In the genomic region with DNA sequence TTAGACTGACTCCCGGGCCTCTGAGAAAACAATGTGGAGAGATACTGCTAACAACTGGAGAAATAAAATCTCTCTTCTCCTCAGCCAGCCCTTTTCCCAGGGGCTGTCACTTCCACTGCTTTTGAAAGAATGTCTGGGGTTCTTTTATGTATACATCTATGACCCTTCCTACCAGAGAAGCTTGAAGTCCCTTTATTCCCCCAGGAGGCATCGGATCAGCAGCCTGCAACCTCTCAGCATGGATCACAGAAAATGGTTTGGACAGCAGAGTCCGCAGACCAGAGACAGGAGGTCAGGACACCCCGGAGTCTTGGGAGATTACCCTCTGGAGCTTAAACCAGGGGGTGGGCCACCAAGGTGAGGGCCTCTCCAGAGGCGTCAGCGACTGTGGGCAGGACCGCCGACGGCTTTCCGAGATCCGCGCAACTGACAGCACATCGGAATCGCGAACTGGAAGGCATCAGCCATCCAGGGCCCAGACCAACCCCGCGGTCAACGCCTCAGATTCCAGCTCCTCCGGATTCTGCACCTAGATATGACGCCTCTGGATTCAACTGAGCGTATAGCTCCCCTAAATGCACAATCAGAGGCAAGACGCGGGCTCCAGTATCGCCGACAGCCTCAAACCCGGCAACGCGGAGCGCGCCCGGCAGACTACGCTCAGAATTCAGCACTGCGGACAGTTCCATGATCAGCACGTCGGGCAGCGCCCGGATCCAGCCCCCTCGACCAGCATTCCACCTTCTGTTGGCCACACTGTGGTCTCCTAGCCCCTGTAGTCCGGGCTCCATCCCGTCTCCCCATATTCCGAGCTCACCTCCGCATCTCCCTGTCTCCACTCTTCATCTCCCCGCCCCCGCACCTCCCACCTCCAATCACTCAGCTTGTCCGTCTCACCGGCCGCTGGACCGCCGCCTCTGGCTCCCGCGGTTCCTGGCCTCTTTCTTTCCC, we compare ENCODE assay signal across 1 cellular context.
TF ChIP-seq lines count a peak whose summit lies in the region.

No MANE protein-coding gene starts in this region.

TF ChIP-seq in K562, 482 proteins besides CTCF, POLR2A, EP300 and RAD21 (continued from another document and continues in another):
- TF ChIP-seq, protein P1, sequence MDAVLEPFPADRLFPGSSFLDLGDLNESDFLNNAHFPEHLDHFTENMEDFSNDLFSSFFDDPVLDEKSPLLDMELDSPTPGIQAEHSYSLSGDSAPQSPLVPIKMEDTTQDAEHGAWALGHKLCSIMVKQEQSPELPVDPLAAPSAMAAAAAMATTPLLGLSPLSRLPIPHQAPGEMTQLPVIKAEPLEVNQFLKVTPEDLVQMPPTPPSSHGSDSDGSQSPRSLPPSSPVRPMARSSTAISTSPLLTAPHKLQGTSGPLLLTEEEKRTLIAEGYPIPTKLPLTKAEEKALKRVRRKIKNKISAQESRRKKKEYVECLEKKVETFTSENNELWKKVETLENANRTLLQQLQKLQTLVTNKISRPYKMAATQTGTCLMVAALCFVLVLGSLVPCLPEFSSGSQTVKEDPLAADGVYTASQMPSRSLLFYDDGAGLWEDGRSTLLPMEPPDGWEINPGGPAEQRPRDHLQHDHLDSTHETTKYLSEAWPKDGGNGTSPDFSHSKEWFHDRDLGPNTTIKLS (IDR thresholded peaks at IDR 0.05; ENCODE audit: borderline replicate concordance, low read depth): no peak
- TF ChIP-seq, protein P2, sequence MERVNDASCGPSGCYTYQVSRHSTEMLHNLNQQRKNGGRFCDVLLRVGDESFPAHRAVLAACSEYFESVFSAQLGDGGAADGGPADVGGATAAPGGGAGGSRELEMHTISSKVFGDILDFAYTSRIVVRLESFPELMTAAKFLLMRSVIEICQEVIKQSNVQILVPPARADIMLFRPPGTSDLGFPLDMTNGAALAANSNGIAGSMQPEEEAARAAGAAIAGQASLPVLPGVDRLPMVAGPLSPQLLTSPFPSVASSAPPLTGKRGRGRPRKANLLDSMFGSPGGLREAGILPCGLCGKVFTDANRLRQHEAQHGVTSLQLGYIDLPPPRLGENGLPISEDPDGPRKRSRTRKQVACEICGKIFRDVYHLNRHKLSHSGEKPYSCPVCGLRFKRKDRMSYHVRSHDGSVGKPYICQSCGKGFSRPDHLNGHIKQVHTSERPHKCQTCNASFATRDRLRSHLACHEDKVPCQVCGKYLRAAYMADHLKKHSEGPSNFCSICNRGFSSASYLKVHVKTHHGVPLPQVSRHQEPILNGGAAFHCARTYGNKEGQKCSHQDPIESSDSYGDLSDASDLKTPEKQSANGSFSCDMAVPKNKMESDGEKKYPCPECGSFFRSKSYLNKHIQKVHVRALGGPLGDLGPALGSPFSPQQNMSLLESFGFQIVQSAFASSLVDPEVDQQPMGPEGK (CRISPR knock-in tag; IDR thresholded peaks at IDR 0.05; ENCODE audit: borderline replicate concordance): no peak
- TF ChIP-seq, protein P3, sequence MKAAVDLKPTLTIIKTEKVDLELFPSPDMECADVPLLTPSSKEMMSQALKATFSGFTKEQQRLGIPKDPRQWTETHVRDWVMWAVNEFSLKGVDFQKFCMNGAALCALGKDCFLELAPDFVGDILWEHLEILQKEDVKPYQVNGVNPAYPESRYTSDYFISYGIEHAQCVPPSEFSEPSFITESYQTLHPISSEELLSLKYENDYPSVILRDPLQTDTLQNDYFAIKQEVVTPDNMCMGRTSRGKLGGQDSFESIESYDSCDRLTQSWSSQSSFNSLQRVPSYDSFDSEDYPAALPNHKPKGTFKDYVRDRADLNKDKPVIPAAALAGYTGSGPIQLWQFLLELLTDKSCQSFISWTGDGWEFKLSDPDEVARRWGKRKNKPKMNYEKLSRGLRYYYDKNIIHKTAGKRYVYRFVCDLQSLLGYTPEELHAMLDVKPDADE (conservative IDR thresholded peaks at IDR 0.05; ENCODE audit: control insufficient read depth, low read depth, low read length): peak; percentile 95
- TF ChIP-seq, protein P4, sequence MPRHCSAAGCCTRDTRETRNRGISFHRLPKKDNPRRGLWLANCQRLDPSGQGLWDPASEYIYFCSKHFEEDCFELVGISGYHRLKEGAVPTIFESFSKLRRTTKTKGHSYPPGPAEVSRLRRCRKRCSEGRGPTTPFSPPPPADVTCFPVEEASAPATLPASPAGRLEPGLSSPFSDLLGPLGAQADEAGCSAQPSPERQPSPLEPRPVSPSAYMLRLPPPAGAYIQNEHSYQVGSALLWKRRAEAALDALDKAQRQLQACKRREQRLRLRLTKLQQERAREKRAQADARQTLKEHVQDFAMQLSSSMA (CRISPR knock-in tag; IDR thresholded peaks at IDR 0.05): no peak
- TF ChIP-seq TAF7 (tag; IDR thresholded peaks at IDR 0.05) (no peak), CSDE1 (IDR thresholded peaks at IDR 0.05) (no peak), LEF1 (IDR thresholded peaks at IDR 0.05) (no peak), DACH1 (IDR thresholded peaks at IDR 0.05; ENCODE audit: partially characterized antibody) (no peak), PTRF (tag; IDR thresholded peaks at IDR 0.05) (no peak), ZNF224 (CRISPR knock-in tag; IDR thresholded peaks at IDR 0.05) (peak; percentile 99), ZC3H11A (IDR thresholded peaks at IDR 0.05; ENCODE audit: low read depth, low read length) (no peak), U2AF1 (optimal IDR thresholded peaks at IDR 0.05; ENCODE audit: low read depth, low read length) (no peak), RBM15 (IDR thresholded peaks at IDR 0.05; ENCODE audit: insufficient read depth, low read length) (no peak), NFRKB (IDR thresholded peaks at IDR 0.05; ENCODE audit: low read depth) (no peak), PHF8 (IDR thresholded peaks at IDR 0.05; ENCODE audit: borderline replicate concordance, low read length) (no peak), BHLHE40 (IDR thresholded peaks at IDR 0.05; ENCODE audit: low read length) (no peak), SNRNP70 (optimal IDR thresholded peaks at IDR 0.05; ENCODE audit: low read depth, low read length) (no peak), TAF1 (IDR thresholded peaks at IDR 0.05; ENCODE audit: control insufficient read depth, extremely low read depth, insufficient read depth, low read length, severe bottlenecking) (no peak), TOE1 (IDR thresholded peaks at IDR 0.05; ENCODE audit: borderline replicate concordance) (no peak), TOE1 (CRISPR knock-in tag; IDR thresholded peaks at IDR 0.05; ENCODE audit: borderline replicate concordance, low read depth) (peak; percentile 99), ZNF644 (tag; IDR thresholded peaks at IDR 0.05; ENCODE audit: low read depth) (peak; percentile 97), CC2D1A (IDR thresholded peaks at IDR 0.05) (no peak), MECOM (CRISPR knock-in tag; IDR thresholded peaks at IDR 0.05) (peak; percentile 72; the same call in 1 of the 2 replicates), MCM7 (IDR thresholded peaks at IDR 0.05) (no peak), HMG20A (CRISPR knock-in tag; conservative IDR thresholded peaks at IDR 0.05) (no peak), PRMT5 (CRISPR knock-in tag; IDR thresholded peaks at IDR 0.05) (peak; percentile 99), BCOR (IDR thresholded peaks at IDR 0.05) (no peak), ZNF311 (CRISPR knock-in tag; IDR thresholded peaks at IDR 0.05) (peak; percentile 66; the same call in 1 of the 2 replicates), ZBTB1 (CRISPR knock-in tag; IDR thresholded peaks at IDR 0.05; ENCODE audit: borderline replicate concordance, low read depth) (peak; percentile 97), ZNF436 (CRISPR knock-in tag; IDR thresholded peaks at IDR 0.05) (no peak), ESRRA (IDR thresholded peaks at IDR 0.05; ENCODE audit: borderline replicate concordance, low read depth) (no peak), SRF (CRISPR knock-in tag; IDR thresholded peaks at IDR 0.05) (peak in 1 of 2 experiments; percentile 97; a peak in 2 of 4 replicates), KDM1A (IDR thresholded peaks at IDR 0.05) (no peak), POLR2AphosphoS2 (IDR thresholded peaks at IDR 0.05; ENCODE audit: low read length) (no peak), BRCA1 (IDR thresholded peaks at IDR 0.05) (no peak), BRCA1 (CRISPR knock-in tag; IDR thresholded peaks at IDR 0.05) (peak; percentile 99; the same call in 1 of the 2 replicates), ZNF75A (CRISPR knock-in tag; IDR thresholded peaks at IDR 0.05) (no peak), GATA2 (CRISPR knock-in tag; IDR thresholded peaks at IDR 0.05) (peak; percentile 84)
- TF ChIP-seq, protein P5, sequence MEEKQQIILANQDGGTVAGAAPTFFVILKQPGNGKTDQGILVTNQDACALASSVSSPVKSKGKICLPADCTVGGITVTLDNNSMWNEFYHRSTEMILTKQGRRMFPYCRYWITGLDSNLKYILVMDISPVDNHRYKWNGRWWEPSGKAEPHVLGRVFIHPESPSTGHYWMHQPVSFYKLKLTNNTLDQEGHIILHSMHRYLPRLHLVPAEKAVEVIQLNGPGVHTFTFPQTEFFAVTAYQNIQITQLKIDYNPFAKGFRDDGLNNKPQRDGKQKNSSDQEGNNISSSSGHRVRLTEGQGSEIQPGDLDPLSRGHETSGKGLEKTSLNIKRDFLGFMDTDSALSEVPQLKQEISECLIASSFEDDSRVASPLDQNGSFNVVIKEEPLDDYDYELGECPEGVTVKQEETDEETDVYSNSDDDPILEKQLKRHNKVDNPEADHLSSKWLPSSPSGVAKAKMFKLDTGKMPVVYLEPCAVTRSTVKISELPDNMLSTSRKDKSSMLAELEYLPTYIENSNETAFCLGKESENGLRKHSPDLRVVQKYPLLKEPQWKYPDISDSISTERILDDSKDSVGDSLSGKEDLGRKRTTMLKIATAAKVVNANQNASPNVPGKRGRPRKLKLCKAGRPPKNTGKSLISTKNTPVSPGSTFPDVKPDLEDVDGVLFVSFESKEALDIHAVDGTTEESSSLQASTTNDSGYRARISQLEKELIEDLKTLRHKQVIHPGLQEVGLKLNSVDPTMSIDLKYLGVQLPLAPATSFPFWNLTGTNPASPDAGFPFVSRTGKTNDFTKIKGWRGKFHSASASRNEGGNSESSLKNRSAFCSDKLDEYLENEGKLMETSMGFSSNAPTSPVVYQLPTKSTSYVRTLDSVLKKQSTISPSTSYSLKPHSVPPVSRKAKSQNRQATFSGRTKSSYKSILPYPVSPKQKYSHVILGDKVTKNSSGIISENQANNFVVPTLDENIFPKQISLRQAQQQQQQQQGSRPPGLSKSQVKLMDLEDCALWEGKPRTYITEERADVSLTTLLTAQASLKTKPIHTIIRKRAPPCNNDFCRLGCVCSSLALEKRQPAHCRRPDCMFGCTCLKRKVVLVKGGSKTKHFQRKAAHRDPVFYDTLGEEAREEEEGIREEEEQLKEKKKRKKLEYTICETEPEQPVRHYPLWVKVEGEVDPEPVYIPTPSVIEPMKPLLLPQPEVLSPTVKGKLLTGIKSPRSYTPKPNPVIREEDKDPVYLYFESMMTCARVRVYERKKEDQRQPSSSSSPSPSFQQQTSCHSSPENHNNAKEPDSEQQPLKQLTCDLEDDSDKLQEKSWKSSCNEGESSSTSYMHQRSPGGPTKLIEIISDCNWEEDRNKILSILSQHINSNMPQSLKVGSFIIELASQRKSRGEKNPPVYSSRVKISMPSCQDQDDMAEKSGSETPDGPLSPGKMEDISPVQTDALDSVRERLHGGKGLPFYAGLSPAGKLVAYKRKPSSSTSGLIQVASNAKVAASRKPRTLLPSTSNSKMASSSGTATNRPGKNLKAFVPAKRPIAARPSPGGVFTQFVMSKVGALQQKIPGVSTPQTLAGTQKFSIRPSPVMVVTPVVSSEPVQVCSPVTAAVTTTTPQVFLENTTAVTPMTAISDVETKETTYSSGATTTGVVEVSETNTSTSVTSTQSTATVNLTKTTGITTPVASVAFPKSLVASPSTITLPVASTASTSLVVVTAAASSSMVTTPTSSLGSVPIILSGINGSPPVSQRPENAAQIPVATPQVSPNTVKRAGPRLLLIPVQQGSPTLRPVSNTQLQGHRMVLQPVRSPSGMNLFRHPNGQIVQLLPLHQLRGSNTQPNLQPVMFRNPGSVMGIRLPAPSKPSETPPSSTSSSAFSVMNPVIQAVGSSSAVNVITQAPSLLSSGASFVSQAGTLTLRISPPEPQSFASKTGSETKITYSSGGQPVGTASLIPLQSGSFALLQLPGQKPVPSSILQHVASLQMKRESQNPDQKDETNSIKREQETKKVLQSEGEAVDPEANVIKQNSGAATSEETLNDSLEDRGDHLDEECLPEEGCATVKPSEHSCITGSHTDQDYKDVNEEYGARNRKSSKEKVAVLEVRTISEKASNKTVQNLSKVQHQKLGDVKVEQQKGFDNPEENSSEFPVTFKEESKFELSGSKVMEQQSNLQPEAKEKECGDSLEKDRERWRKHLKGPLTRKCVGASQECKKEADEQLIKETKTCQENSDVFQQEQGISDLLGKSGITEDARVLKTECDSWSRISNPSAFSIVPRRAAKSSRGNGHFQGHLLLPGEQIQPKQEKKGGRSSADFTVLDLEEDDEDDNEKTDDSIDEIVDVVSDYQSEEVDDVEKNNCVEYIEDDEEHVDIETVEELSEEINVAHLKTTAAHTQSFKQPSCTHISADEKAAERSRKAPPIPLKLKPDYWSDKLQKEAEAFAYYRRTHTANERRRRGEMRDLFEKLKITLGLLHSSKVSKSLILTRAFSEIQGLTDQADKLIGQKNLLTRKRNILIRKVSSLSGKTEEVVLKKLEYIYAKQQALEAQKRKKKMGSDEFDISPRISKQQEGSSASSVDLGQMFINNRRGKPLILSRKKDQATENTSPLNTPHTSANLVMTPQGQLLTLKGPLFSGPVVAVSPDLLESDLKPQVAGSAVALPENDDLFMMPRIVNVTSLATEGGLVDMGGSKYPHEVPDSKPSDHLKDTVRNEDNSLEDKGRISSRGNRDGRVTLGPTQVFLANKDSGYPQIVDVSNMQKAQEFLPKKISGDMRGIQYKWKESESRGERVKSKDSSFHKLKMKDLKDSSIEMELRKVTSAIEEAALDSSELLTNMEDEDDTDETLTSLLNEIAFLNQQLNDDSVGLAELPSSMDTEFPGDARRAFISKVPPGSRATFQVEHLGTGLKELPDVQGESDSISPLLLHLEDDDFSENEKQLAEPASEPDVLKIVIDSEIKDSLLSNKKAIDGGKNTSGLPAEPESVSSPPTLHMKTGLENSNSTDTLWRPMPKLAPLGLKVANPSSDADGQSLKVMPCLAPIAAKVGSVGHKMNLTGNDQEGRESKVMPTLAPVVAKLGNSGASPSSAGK (IDR thresholded peaks at IDR 0.05): no peak
- TF ChIP-seq, protein P6, sequence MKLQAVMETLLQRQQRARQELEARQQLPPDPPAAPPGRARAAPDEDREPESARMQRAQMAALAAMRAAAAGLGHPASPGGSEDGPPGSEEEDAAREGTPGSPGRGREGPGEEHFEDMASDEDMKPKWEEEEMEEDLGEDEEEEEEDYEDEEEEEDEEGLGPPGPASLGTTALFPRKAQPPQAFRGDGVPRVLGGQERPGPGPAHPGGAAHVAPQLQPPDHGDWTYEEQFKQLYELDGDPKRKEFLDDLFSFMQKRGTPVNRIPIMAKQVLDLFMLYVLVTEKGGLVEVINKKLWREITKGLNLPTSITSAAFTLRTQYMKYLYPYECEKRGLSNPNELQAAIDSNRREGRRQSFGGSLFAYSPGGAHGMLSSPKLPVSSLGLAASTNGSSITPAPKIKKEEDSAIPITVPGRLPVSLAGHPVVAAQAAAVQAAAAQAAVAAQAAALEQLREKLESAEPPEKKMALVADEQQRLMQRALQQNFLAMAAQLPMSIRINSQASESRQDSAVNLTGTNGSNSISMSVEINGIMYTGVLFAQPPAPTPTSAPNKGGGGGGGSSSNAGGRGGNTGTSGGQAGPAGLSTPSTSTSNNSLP (IDR thresholded peaks at IDR 0.05; ENCODE audit: borderline replicate concordance, low read depth, low read length): no peak
- TF ChIP-seq, protein P7, sequence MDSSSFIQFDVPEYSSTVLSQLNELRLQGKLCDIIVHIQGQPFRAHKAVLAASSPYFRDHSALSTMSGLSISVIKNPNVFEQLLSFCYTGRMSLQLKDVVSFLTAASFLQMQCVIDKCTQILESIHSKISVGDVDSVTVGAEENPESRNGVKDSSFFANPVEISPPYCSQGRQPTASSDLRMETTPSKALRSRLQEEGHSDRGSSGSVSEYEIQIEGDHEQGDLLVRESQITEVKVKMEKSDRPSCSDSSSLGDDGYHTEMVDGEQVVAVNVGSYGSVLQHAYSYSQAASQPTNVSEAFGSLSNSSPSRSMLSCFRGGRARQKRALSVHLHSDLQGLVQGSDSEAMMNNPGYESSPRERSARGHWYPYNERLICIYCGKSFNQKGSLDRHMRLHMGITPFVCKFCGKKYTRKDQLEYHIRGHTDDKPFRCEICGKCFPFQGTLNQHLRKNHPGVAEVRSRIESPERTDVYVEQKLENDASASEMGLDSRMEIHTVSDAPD (CRISPR knock-in tag; IDR thresholded peaks at IDR 0.05): no peak
